25 cellular contexts compared by ENCODE assay signal in the genomic region with DNA sequence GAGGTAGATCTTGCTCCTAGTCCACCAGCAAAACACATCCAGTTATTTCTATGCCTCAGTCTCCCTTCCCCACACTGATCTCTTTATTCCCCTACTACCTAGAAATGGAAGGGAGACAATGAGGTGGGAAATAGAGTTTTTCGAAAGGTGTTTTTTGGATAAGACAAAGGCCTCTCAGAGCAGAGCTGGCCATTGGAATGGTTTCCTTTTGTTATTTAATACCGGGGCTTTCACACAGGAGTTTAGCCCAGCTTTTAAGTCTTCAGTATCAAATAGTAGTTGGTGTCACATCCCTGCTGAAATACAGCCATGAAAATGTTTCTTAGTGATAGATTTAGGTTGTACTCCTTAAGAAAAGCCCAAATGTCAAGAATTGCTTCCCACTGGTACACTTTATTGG.
"Had no signal": no experiment of that assay in that cellular context is flagged by ENCODE, and none has a peak within 500 bp of the region (broad histone marks: within the 10 kb centered on the region; RNA-seq: fewer than 3 reads in every experiment).

No MANE protein-coding gene starts in this region.

- H3K9me3 Mint-ChIP-seq: IgD-negative memory B cell had no signal

- FAIRE-seq: HTR-8/SVneo, K562, RCC 7860 had no signal

- DNase-seq: Kasumi-1, MM.1S, MV-4-11, NCI-H1048, NCI-H1105, NCI-H1417, NCI-H1436 treated with DMSO at 0.1 percent for 48 hours, NCI-H1694 treated with DMSO at 0.1 percent for 48 hours, NCI-H1930, NCI-H2081, NCI-H2107, NCI-H2227 treated with DMSO at 0.1 percent for 48 hours, NCI-H524, NCI-H526 treated with DMSO at 0.1 percent for 48 hours, NCI-H774, SHP77, SK-N-SH, SW 1271 had no signal

- H3K4me3 Mint-ChIP-seq: IgD-negative memory B cell had no signal

- H3K9me3 ChIP-seq: SK-N-SH had no signal

- H3K27ac ChIP-seq: HL-60, KMS-11, RWPE1 had no signal

- ATAC-seq: K562 had no signal

- H3K4me3 ChIP-seq: K562 had no signal

- H3K4me1 Mint-ChIP-seq: IgD-negative memory B cell had no signal
